15 cellular contexts compared by ENCODE assay signal in genomic region chr4:38113136-38113535, GRCh38.
DNase-seq lines count a peak whose midpoint lies in the region; ATAC-seq and TF ChIP-seq lines count a peak whose summit lies in the region.
"Had no signal": no experiment of that assay in that cellular context is flagged by ENCODE, and none has a peak within 500 bp of the region (broad histone marks: within the 10 kb centered on the region; RNA-seq: fewer than 3 reads in every experiment).

No MANE protein-coding gene starts in this region.

- BruUV-seq in PC-9 (replicated peaks; lab: Mats Ljungman, UMichigan): no TSS peak

- DNase-seq in HFFc6: no peak
- DNase-seq in endodermal cell: peak; percentile 62
- DNase-seq in right cardiac atrium: no peak
- no peak for DNase-seq in PC-9
- DNase-seq in medulla oblongata (ENCODE audit: extremely low spot score): no peak
- no peak for DNase-seq in RPMI8226
- DNase-seq: H9, MG63, NCI-H1417, NCI-H1694 treated with DMSO at 0.1 percent for 48 hours, NCI-H748 treated with DMSO at 0.1 percent for 48 hours had no signal

- H3K9me3 Mint-ChIP-seq in HFFc6 (no peaks in the 10 kb centered on the region), endodermal cell (no peaks in the 10 kb centered on the region), nephron (no peaks in the 10 kb centered on the region)
- H3K9me3 Mint-ChIP-seq: CD14-positive monocyte, H9 had no signal

- no peak overlapping the region for H2AFZ ChIP-seq in PC-9

- no peaks in the 10 kb centered on the region for H4K20me1 ChIP-seq in PC-9 (ENCODE audit: insufficient read depth)

- H3K4me1 Mint-ChIP-seq in HFFc6 (ENCODE audit: low read depth) (peaks cover 51% of the 10 kb centered on the region), endodermal cell (peaks cover 27% of the 10 kb centered on the region), nephron (peaks cover 71% of the 10 kb centered on the region)

- H3K79me2 ChIP-seq in PC-9 (ENCODE audit: low read depth): no peaks in the 10 kb centered on the region

- H3K4me3 Mint-ChIP-seq in HFFc6: no peak overlapping the region
- no peak overlapping the region for H3K4me3 Mint-ChIP-seq in endodermal cell
- H3K4me3 Mint-ChIP-seq in nephron: no peak overlapping the region
- H3K4me3 Mint-ChIP-seq: CD14-positive monocyte, H9 had no signal

- no peak overlapping the region for H3K9ac ChIP-seq in endodermal cell (ENCODE audit: extremely low read depth, low read length, poor library complexity, severe bottlenecking)

- H3K36me3 ChIP-seq in endodermal cell (ENCODE audit: control insufficient read depth, insufficient read depth, low read length) (peaks cover 13% of the 10 kb centered on the region), PC-9 (ENCODE audit: low read depth) (no peaks in the 10 kb centered on the region)
- H3K36me3 ChIP-seq: MG63, SJSA1 had no signal

- H3F3A ChIP-seq in PC-9 (ENCODE audit: insufficient read depth, low read depth): peaks cover 3% of the 10 kb centered on the region; the same call in 1 of the 2 replicates

- POLR2A ChIA-PET in PC-9 (lab: Charles Lee; ENCODE audit: unreplicated experiment): no interaction called here

- no peak overlapping the region for H3K4me3 ChIP-seq in endodermal cell (ENCODE audit: low read length)
- no peak overlapping the region for H3K4me3 ChIP-seq in right cardiac atrium (ENCODE audit: low read length)
- no peak overlapping the region for H3K4me3 ChIP-seq in PC-9
- H3K4me3 ChIP-seq: MG63, SJSA1 had no signal

- peaks cover 1% of the 10 kb centered on the region for H3K27me3 Mint-ChIP-seq in HFFc6 (ENCODE audit: insufficient read depth)
- H3K27me3 Mint-ChIP-seq in endodermal cell (ENCODE audit: insufficient read depth): no peaks in the 10 kb centered on the region
- no peaks in the 10 kb centered on the region for H3K27me3 Mint-ChIP-seq in nephron (ENCODE audit: low read depth)

- 88% methylated on average over 4 of the region's 4 CpGs; no CpG with 5 or more reads in 1 of the 2 experiments for WGBS in endodermal cell (ENCODE audit: insufficient coverage in 1 of 2, insufficient read length in 1 of 2), 2 experiments
- WGBS in right cardiac atrium: 68% methylated on average over 4 of the region's 4 CpGs

- H3K27ac ChIP-seq in endodermal cell (ENCODE audit: low read depth, low read length) (no peak overlapping the region), right cardiac atrium (ENCODE audit: low read length) (no peak overlapping the region), PC-9 (no peak overlapping the region)
- H3K27ac ChIP-seq: SJSA1 had no signal

- intact Hi-C loops in right cardiac atrium (cut with DNase I) (no loop called here), PC-9 (cut with micrococcal nuclease; ENCODE audit: unreplicated experiment) (no loop called here)

- peaks cover 4% of the 10 kb centered on the region for H3K4me1 ChIP-seq in endodermal cell (ENCODE audit: control insufficient read depth, insufficient read depth, low read length)
- H3K4me1 ChIP-seq in right cardiac atrium (ENCODE audit: control insufficient read depth, insufficient read depth, low read length): peaks cover 10% of the 10 kb centered on the region
- H3K4me1 ChIP-seq in PC-9 (replicated peaks; ENCODE audit: insufficient read depth): no peaks in the 10 kb centered on the region

- H3K9me3 ChIP-seq in endodermal cell (ENCODE audit: control insufficient read depth, low read length) (no peaks in the 10 kb centered on the region), right cardiac atrium (ENCODE audit: control insufficient read depth, low read length) (no peaks in the 10 kb centered on the region), PC-9 (ENCODE audit: insufficient read depth, low read depth) (no peaks in the 10 kb centered on the region)
- H3K9me3 ChIP-seq: MG63, SJSA1 had no signal

- ATAC-seq in right cardiac atrium (peak; percentile 62 to 68), GM19351 (IDR thresholded peaks at IDR 0.05; ENCODE audit: unreplicated experiment) (no peak)

- H3K36me3 Mint-ChIP-seq in HFFc6 (ENCODE audit: low read depth): peaks cover 28% of the 10 kb centered on the region
- H3K36me3 Mint-ChIP-seq in endodermal cell (ENCODE audit: low read depth): peaks cover 22% of the 10 kb centered on the region
- peaks cover 47% of the 10 kb centered on the region for H3K36me3 Mint-ChIP-seq in nephron (ENCODE audit: low read depth)

- H3K4me2 ChIP-seq in PC-9: no peak overlapping the region

- TF ChIP-seq CTCF in HFFc6 (IDR thresholded peaks at IDR 0.05) (no peak), endodermal cell (conservative IDR thresholded peaks at IDR 0.05) (no peak), nephron (IDR thresholded peaks at IDR 0.05; ENCODE audit: unreplicated experiment in 3 of 3) (no peak), PC-9 (conservative IDR thresholded peaks at IDR 0.05) (no peak)

- H3K27ac Mint-ChIP-seq in HFFc6 (peak overlapping the region; percentile 31; the same call in 1 of the 2 replicates), endodermal cell (no peak overlapping the region), nephron (peak overlapping the region; percentile 80 to 94 (median 86))

- CTCF ChIA-PET in PC-9 (lab: Charles Lee): no interaction called here

- H3K9me2 ChIP-seq in PC-9 (ENCODE audit: insufficient read depth): no peaks in the 10 kb centered on the region

- H3K27me3 ChIP-seq in endodermal cell (ENCODE audit: control insufficient read depth, insufficient read depth, low read length, poor library complexity, severe bottlenecking) (no peaks in the 10 kb centered on the region), right cardiac atrium (ENCODE audit: control insufficient read depth, insufficient read depth) (no peaks in the 10 kb centered on the region), PC-9 (ENCODE audit: insufficient read depth, low read depth) (no peaks in the 10 kb centered on the region)
- H3K27me3 ChIP-seq: MG63, SJSA1 had no signal
